Comparison of ENCODE assay signal across 13 cellular contexts in the genomic region with DNA sequence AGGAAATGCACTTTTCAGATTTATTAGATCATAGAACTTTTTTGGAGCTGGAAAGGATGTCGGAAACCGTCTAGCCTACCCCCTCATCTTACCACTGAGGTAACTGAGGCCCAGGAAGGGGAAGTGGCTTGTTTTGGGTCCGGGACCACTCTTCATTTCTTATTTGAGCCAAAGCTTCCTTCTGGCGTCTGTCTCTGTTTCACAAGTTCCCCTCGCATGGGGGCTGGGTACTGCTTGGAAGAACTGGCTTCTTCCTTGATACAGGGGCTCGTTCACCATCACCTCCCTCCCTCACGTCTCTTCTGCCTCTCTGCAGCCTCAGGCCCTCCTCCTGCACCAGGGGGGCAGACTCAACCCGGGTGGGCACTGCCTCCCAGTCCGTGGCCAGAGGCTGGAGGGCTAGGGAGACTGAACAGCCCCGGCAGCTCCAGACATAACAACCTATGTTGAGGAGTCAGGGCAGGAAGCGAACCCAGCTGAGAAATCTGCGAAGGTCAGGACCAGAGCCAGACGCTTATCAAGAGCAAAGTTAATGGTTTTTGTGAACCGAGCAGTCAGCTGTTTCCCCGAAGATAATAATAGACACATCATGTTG. TPM values are rescaled to one million over a fixed set of nuclear protein-coding genes. Genes with fewer than 3 reads are reported as not detected.
DNase-seq lines count a peak whose midpoint lies in the region; TF ChIP-seq lines count a peak whose summit lies in the region.
"Had no signal": no experiment of that assay in that cellular context is flagged by ENCODE, and none has a peak within 500 bp of the region (broad histone marks: within the 10 kb centered on the region; RNA-seq: fewer than 3 reads in every experiment).

No MANE protein-coding gene starts in this region.

- peak overlapping the region in 2 of 5 donors; percentile 56 to 73 for H3K27ac ChIP-seq in adrenal gland
- H3K27ac ChIP-seq in uterus = peak overlapping the region; percentile 69 to 70
- H3K27ac ChIP-seq in effector memory CD4-positive, alpha-beta T cell (ENCODE audit: insufficient read depth, low read length, poor library complexity, severe bottlenecking) = no peak overlapping the region
- H3K27ac ChIP-seq: SK-N-MC had no signal

- H3K36me3 Mint-ChIP-seq in nephron progenitor cell (ENCODE audit: low read depth) = no peaks in the 10 kb centered on the region

- H3K27ac Mint-ChIP-seq in nephron progenitor cell = no peak overlapping the region

- H3K27me3 ChIP-seq in adrenal gland (no peaks in the 10 kb centered on the region), uterus (no peaks in the 10 kb centered on the region)
- H3K27me3 ChIP-seq in effector memory CD4-positive, alpha-beta T cell (replicated peaks; ENCODE audit: control insufficient read depth, insufficient read depth, low read length, poor library complexity, severe bottlenecking) = no peaks in the 10 kb centered on the region

- intact Hi-C loops in adrenal gland (cut with DNase I) (no loop called here), uterus (cut with DNase I; ENCODE audit: low total_unique reads) (no loop called here)

- H3K36me3 ChIP-seq in adrenal gland (replicated peaks in 1 of 2) (no peaks in the 10 kb centered on the region), uterus (no peaks in the 10 kb centered on the region)
- no peaks in the 10 kb centered on the region for H3K36me3 ChIP-seq in effector memory CD4-positive, alpha-beta T cell (ENCODE audit: control insufficient read depth, insufficient read depth, low read length)

- peak; percentile 53 to 87 (median 68) for DNase-seq in adrenal gland
- DNase-seq in glomerular endothelial cell (ENCODE audit: extremely low read depth, low read depth, low spot score) = peak; percentile 83
- no peak for DNase-seq in nephron progenitor cell
- peak in 1 of 2 donors; percentile 61 for DNase-seq in uterus
- DNase-seq in effector memory CD4-positive, alpha-beta T cell = no peak
- DNase-seq in activated CD8-positive, alpha-beta memory T cell treated with anti-CD3 and anti-CD28 coated beads for 24 hours = no peak
- DNase-seq in AG08395 (ENCODE audit: low spot score) = no peak
- DNase-seq: activated CD4-positive, alpha-beta T cell treated with anti-CD3 and anti-CD28 coated beads for 48 hours; activated naive CD4-positive, alpha-beta T cell treated with anti-CD3 and anti-CD28 coated beads, Interleukin-2, amount 50 U/mL, for 16 hours; NCI-H526 had no signal

- 28 to 44% (median 35%) methylated on average over 14 to 15 of the region's 15 CpGs for WGBS in adrenal gland, 4 donors

- H3K9me3 ChIP-seq in adrenal gland (replicated peaks in 1 of 3) (no peaks in the 10 kb centered on the region), uterus (no peaks in the 10 kb centered on the region)
- H3K9me3 ChIP-seq in effector memory CD4-positive, alpha-beta T cell (ENCODE audit: control insufficient read depth, low read length) = no peaks in the 10 kb centered on the region

- TF ChIP-seq CTCF in adrenal gland (IDR thresholded peaks at IDR 0.05) (no peak), nephron progenitor cell (IDR thresholded peaks at IDR 0.05) (no peak), uterus (IDR thresholded peaks at IDR 0.05) (no peak)

- peaks cover 23% of the 10 kb centered on the region for H3K27me3 Mint-ChIP-seq in nephron progenitor cell (ENCODE audit: low read depth, poor library complexity)

- H3K9me3 Mint-ChIP-seq in nephron progenitor cell = no peaks in the 10 kb centered on the region

- H3K4me3 ChIP-seq in adrenal gland (peak overlapping the region in 1 of 4 donors; percentile 5), uterus (no peak overlapping the region)
- no peak overlapping the region for H3K4me3 ChIP-seq in effector memory CD4-positive, alpha-beta T cell (ENCODE audit: insufficient read depth, low read depth, low read length, poor library complexity, severe bottlenecking)
- H3K4me3 ChIP-seq: GM12878, SK-N-MC had no signal

- H3K4me1 ChIP-seq in adrenal gland (replicated peaks in 1 of 2) = peaks cover 16 to 30% of the 10 kb centered on the region in 2 donors
- H3K4me1 ChIP-seq in uterus = peaks cover 0 to 22% of the 10 kb centered on the region in 2 donors
- H3K4me1 ChIP-seq in effector memory CD4-positive, alpha-beta T cell (ENCODE audit: control insufficient read depth, insufficient read depth, low read length, poor library complexity, severe bottlenecking) = no peaks in the 10 kb centered on the region

- TF ChIP-seq POLR2A in adrenal gland (IDR thresholded peaks at IDR 0.05) = no peak
- TF ChIP-seq POLR2A in uterus (IDR thresholded peaks at IDR 0.05) = no peak

- H3K4me3 Mint-ChIP-seq in nephron progenitor cell = peak overlapping the region; percentile 43

- H3K4me1 Mint-ChIP-seq in nephron progenitor cell = peaks cover 56% of the 10 kb centered on the region

RNA-seq across cellular contexts. Expression of a gene that starts 12.9 kb away (rescaled TPM):
- 100 to 1,000 TPM in 4 of 8 donors, 10 to 100 TPM in 4; 47.0 to 167 (median 93.3) TPM for total RNA-seq in adrenal gland
- polyA plus RNA-seq in adrenal gland = 10 to 100 TPM; 54.1 to 84.4 (median 73.5) TPM
- 210 and 307 TPM in 2 replicates for total RNA-seq in glomerular endothelial cell
- 100 to 1,000 TPM in 3 of 4 donors, 10 to 100 TPM in 1; 98.3 to 153 (median 142) TPM for total RNA-seq in uterus
- total RNA-seq: GM12878 had no signal

RNA-seq across cellular contexts. Expression of a gene that starts 19.8 kb away (rescaled TPM):
- total RNA-seq in adrenal gland (not detected), glomerular endothelial cell (not detected in 2 replicates), uterus (not detected)
- under 1 TPM in 1 of 3 donors, not detected in 2; 0.13 TPM for polyA plus RNA-seq in adrenal gland
- total RNA-seq: GM12878, urinary bladder had no signal
- polyA plus RNA-seq: GM12878, urinary bladder had no signal

Comparison
In these comparisons a context has a peak if more than half of its experiments do, and no peak if none do; other contexts are left out.
1. DNase-seq: peak in adrenal gland (7 of 7) and glomerular endothelial cell (single experiment); none in nephron progenitor cell (single experiment), effector memory CD4-positive, alpha-beta T cell (0 of 3), activated CD8-positive, alpha-beta memory T cell treated with anti-CD3 and anti-CD28 coated beads for 24 hours (single experiment) and AG08395 (single experiment).